In genomic region chr7:143367972-143368371, GRCh38 we compare ENCODE assay signal across 13 cellular contexts. TPM values are rescaled to one million over a fixed set of nuclear protein-coding genes. Genes with fewer than 3 reads are reported as not detected.
DNase-seq lines count a peak whose midpoint lies in the region; TF ChIP-seq lines count a peak whose summit lies in the region.
"Had no signal": no experiment of that assay in that cellular context is flagged by ENCODE, and none has a peak within 500 bp of the region (broad histone marks: within the 10 kb centered on the region; RNA-seq: fewer than 3 reads in every experiment).

No MANE protein-coding gene starts in this region.

- CTCF ChIA-PET in PC-9 (lab: Charles Lee): interaction anchor here (0.5 to 0.6 kb wide), 2 partner anchors 15 to 80 kb away, joined by 4 to 9 read pairs; partner anchors contain the start of gene CASP2

- in situ Hi-C loops in GM23248 (cut with MboI): no loop called here

- POLR2A ChIA-PET in PC-9 (lab: Charles Lee; ENCODE audit: unreplicated experiment): interaction anchor here (0.8 kb wide), 1 partner anchor 36 kb away, joined by 5 read pairs; no protein-coding TSS in a partner anchor

- H3K4me3 Mint-ChIP-seq in CD14-positive monocyte: no peak overlapping the region
- H3K4me3 Mint-ChIP-seq: CD8-positive, alpha-beta T cell; central memory CD8-positive, alpha-beta T cell had no signal

- H3K27me3 Mint-ChIP-seq in CD14-positive monocyte (ENCODE audit: low read depth in 3 of 3): peaks cover 22 to 33% (median 32%) of the 10 kb centered on the region in 3 donors

- H3K4me1 ChIP-seq in GM23248 (ENCODE audit: insufficient read depth) (peaks cover 4% of the 10 kb centered on the region; the same call in 1 of the 2 replicates), PC-9 (replicated peaks; ENCODE audit: insufficient read depth) (peaks cover 32% of the 10 kb centered on the region), sigmoid colon (peaks cover 0 to 27% (median 10%) of the 10 kb centered on the region in 4 donors)

- TF ChIP-seq CTCF in PC-9 (conservative IDR thresholded peaks at IDR 0.05): no peak
- TF ChIP-seq CTCF in sigmoid colon (IDR thresholded peaks at IDR 0.05): no peak
- TF ChIP-seq CTCF in CD14-positive monocyte (IDR thresholded peaks at IDR 0.05): no peak

- no peak for TF ChIP-seq POLR2A in sigmoid colon (IDR thresholded peaks at IDR 0.05)

- H2AFZ ChIP-seq in GM23248 (no peak overlapping the region), PC-9 (no peak overlapping the region)

- H3K27me3 ChIP-seq in GM23248 (replicated peaks; ENCODE audit: insufficient read depth) (peaks cover 24% of the 10 kb centered on the region), PC-9 (ENCODE audit: insufficient read depth, low read depth) (peaks cover 17% of the 10 kb centered on the region), sigmoid colon (no peaks in the 10 kb centered on the region)

- H3K4me3 ChIP-seq in GM23248 (no peak overlapping the region), PC-9 (no peak overlapping the region), sigmoid colon (no peak overlapping the region)
- H3K4me3 ChIP-seq: esophagus squamous epithelium, right atrium auricular region had no signal

- no peaks in the 10 kb centered on the region for H3K79me2 ChIP-seq in GM23248 (ENCODE audit: insufficient read depth)
- H3K79me2 ChIP-seq in PC-9 (ENCODE audit: low read depth): no peaks in the 10 kb centered on the region

- no peaks in the 10 kb centered on the region for H3K9me3 ChIP-seq in GM23248 (ENCODE audit: low read depth)
- H3K9me3 ChIP-seq in PC-9 (ENCODE audit: insufficient read depth, low read depth): no peaks in the 10 kb centered on the region
- no peaks in the 10 kb centered on the region for H3K9me3 ChIP-seq in sigmoid colon
- H3K9me3 ChIP-seq: esophagus squamous epithelium, right atrium auricular region had no signal

- H4K20me1 ChIP-seq in GM23248 (ENCODE audit: insufficient read depth): no peaks in the 10 kb centered on the region
- no peaks in the 10 kb centered on the region for H4K20me1 ChIP-seq in PC-9 (ENCODE audit: insufficient read depth)

- BruUV-seq in PC-9 (replicated peaks; lab: Mats Ljungman, UMichigan): no TSS peak

- H3K27ac Mint-ChIP-seq in CD14-positive monocyte: no peak overlapping the region
- H3K27ac Mint-ChIP-seq: CD8-positive, alpha-beta T cell had no signal

- H3F3A ChIP-seq in GM23248 (ENCODE audit: insufficient read depth) (no peaks in the 10 kb centered on the region), PC-9 (ENCODE audit: insufficient read depth, low read depth) (peaks cover 22% of the 10 kb centered on the region)

- peaks cover 0 to 9% (median 2%) of the 10 kb centered on the region in 7 donors for H3K9me3 Mint-ChIP-seq in CD14-positive monocyte
- H3K9me3 Mint-ChIP-seq: CD8-positive, alpha-beta T cell; central memory CD8-positive, alpha-beta T cell had no signal

- peak in 2 of 4 donors; percentile 7 to 38 for TF ChIP-seq EP300 in sigmoid colon (IDR thresholded peaks at IDR 0.05)

- DNase-seq in GM23248 (peak; percentile 45), PC-9 (peak; percentile 94 to 97), dermis blood vessel endothelial cell (peak; percentile 27), sigmoid colon (peak; percentile 85), inferior parietal cortex (ENCODE audit: extremely low spot score) (no peak), CD14-positive monocyte (ENCODE audit: low spot score) (no peak)
- DNase-seq in stimulated activated CD4-positive, alpha-beta T cell treated with anti-CD3 and anti-CD28 coated beads, Interleukin-4, amount 100 ng/mL, for 4 hours: no peak
- DNase-seq: activated gamma-delta T cell treated with Interleukin-2 at 50 U/mL for 16 hours; CD8-positive, alpha-beta T cell; esophagus squamous epithelium; NCI-H524 treated with DMSO at 0.1 percent for 48 hours had no signal

- H3K4me2 ChIP-seq in GM23248 (ENCODE audit: unreplicated experiment): no peak overlapping the region
- peak overlapping the region; percentile 31 for H3K4me2 ChIP-seq in PC-9

- intact Hi-C loops in PC-9 (cut with micrococcal nuclease; ENCODE audit: unreplicated experiment) (no loop called here), sigmoid colon (cut with DNase I) (no loop called here), CD14-positive monocyte (cut with micrococcal nuclease) (loop anchor here in 1 of 2 donors (10.0 kb wide), 1 partner anchor 47 kb away; no protein-coding TSS in a partner anchor)

- H3K4me1 Mint-ChIP-seq in CD14-positive monocyte: peaks cover 19% of the 10 kb centered on the region

- no peaks in the 10 kb centered on the region for H3K36me3 ChIP-seq in GM23248 (ENCODE audit: low read depth)
- no peaks in the 10 kb centered on the region for H3K36me3 ChIP-seq in PC-9 (ENCODE audit: low read depth)
- H3K36me3 ChIP-seq in sigmoid colon: no peaks in the 10 kb centered on the region
- H3K36me3 ChIP-seq: esophagus squamous epithelium, right atrium auricular region had no signal

- H3K9me2 ChIP-seq in GM23248 (ENCODE audit: insufficient read depth) (no peaks in the 10 kb centered on the region), PC-9 (ENCODE audit: insufficient read depth) (no peaks in the 10 kb centered on the region)

- 83 to 85% methylated on average over 4 of the region's 4 CpGs for WGBS in GM23248 (ENCODE audit: low coverage in 1 of 2, low lambda C conversion rate in 2 of 2, missing lambda C conversion rate in 2 of 2), 2 experiments
- 20 to 70% methylated on average over 4 of the region's 4 CpGs for WGBS in sigmoid colon, 2 donors

- H3K27ac ChIP-seq in GM23248 (no peak overlapping the region), PC-9 (peak overlapping the region; percentile 5; the same call in 1 of the 2 replicates), sigmoid colon (peak overlapping the region in 3 of 4 donors; percentile 42 to 70 (median 46))
- H3K27ac ChIP-seq: esophagus squamous epithelium, right atrium auricular region had no signal

- H3K9ac ChIP-seq in GM23248: no peak overlapping the region

- H3K36me3 Mint-ChIP-seq in CD14-positive monocyte: peaks cover 7 to 9% of the 10 kb centered on the region in 2 donors
- H3K36me3 Mint-ChIP-seq: CD8-positive, alpha-beta T cell had no signal

RNA-seq across cellular contexts. Expression of gene FAM131B, which starts 5.5 kb away (rescaled TPM):
- 3.0 TPM in 2 replicates for total RNA-seq in GM23248 (2014; rRNA removed; shearing (Covaris generic))
- 0.50 and 1.1 TPM in 2 replicates for polyA plus RNA-seq in GM23248 (2016; fragmentation: Nextera tagmentation; extraction: Ambion mirVana)
- total RNA-seq in PC-9 (2021): 0.65 and 0.80 TPM in 2 replicates
- total RNA-seq in dermis blood vessel endothelial cell: 0.23 and 0.51 TPM in 2 replicates
- 10 to 100 TPM in 1 of 4 donors, 1 to 10 TPM in 3; 6.4 to 15.7 (median 6.8) TPM for total RNA-seq in sigmoid colon
- 1 to 10 TPM in 1 of 3 donors, under 1 TPM in 2; under 0.01 to 2.0 (median under 0.01) TPM for polyA plus RNA-seq in sigmoid colon
- under 1 TPM in 1 of 2 donors, not detected in 1; 0.72 TPM for polyA plus RNA-seq in CD14-positive monocyte

RNA-seq across cellular contexts. Expression of gene ZYX, which starts 13.2 kb away (rescaled TPM):
- total RNA-seq in GM23248 (2014; rRNA removed; shearing (Covaris generic)): 140 and 148 TPM in 2 replicates
- 380 and 396 TPM in 2 replicates for polyA plus RNA-seq in GM23248 (2016; fragmentation: Nextera tagmentation; extraction: Ambion mirVana)
- 145 and 167 TPM in 2 replicates for total RNA-seq in PC-9 (2021)
- 26.2 and 57.2 TPM in 2 replicates for total RNA-seq in dermis blood vessel endothelial cell
- 100 to 1,000 TPM in 2 of 4 donors, 10 to 100 TPM in 2; 67.3 to 218 (median 120) TPM for total RNA-seq in sigmoid colon
- 10 to 100 TPM; 34.4 to 91.3 (median 46.8) TPM for polyA plus RNA-seq in sigmoid colon
- polyA plus RNA-seq in CD14-positive monocyte: 100 to 1,000 TPM; 198 to 331 TPM

RNA-seq across cellular contexts. Expression of gene EPHA1, which starts 40.7 kb away (rescaled TPM):
- total RNA-seq in GM23248 (2014; rRNA removed; shearing (Covaris generic)): not detected in 2 replicates
- polyA plus RNA-seq in GM23248 (2016; fragmentation: Nextera tagmentation; extraction: Ambion mirVana): 0.80 and 0.83 TPM in 2 replicates
- total RNA-seq in PC-9 (2021): 35.5 and 39.3 TPM in 2 replicates
- total RNA-seq in dermis blood vessel endothelial cell: 0.09 TPM in 1 of 2 replicates, not detected in the other
- total RNA-seq in sigmoid colon: 1 to 10 TPM in 1 of 4 donors, under 1 TPM in 1, not detected in 2; 0.14 to 1.5 TPM
- 10 to 100 TPM in 1 of 3 donors, 1 to 10 TPM in 1, under 1 TPM in 1; 0.92 to 10.2 (median 4.2) TPM for polyA plus RNA-seq in sigmoid colon
- under 1 TPM in 1 of 2 donors, not detected in 1; 0.50 TPM for polyA plus RNA-seq in CD14-positive monocyte

RNA-seq across cellular contexts. Expression of gene CLCN1, which starts 52.1 kb away (rescaled TPM):
- not detected in 2 replicates for total RNA-seq in GM23248 (2014; rRNA removed; shearing (Covaris generic))
- polyA plus RNA-seq in GM23248 (2016; fragmentation: Nextera tagmentation; extraction: Ambion mirVana): not detected in 2 replicates
- 0.15 TPM in 1 of 2 replicates, not detected in the other for total RNA-seq in PC-9 (2021)
- total RNA-seq in dermis blood vessel endothelial cell: not detected in 2 replicates
- under 1 TPM in 1 of 4 donors, not detected in 3; 0.14 TPM for total RNA-seq in sigmoid colon
- polyA plus RNA-seq in sigmoid colon: under 1 TPM in 1 of 3 donors, not detected in 2; 0.15 TPM
- under 1 TPM; 0.11 to 0.76 TPM for polyA plus RNA-seq in CD14-positive monocyte
- total RNA-seq: CD8-positive, alpha-beta T cell; right atrium auricular region had no signal

Comparison
In these comparisons a context has a peak if more than half of its experiments do, and no peak if none do; other contexts are left out.
1. DNase-seq: peak in GM23248 (single experiment), PC-9 (2 of 2), dermis blood vessel endothelial cell (single experiment) and sigmoid colon (single experiment); none in inferior parietal cortex (single experiment), CD14-positive monocyte (single experiment) and stimulated activated CD4-positive, alpha-beta T cell treated with anti-CD3 and anti-CD28 coated beads, Interleukin-4, amount 100 ng/mL, for 4 hours (0 of 2).
2. RNA of gene EPHA1, which starts 40.7 kb away (total RNA-seq): 35.5 to 39.3 TPM in PC-9; 0.14 to 1.5 TPM in sigmoid colon, not detected in GM23248 and 0.09 TPM in dermis blood vessel endothelial cell; every median in the first group is over 10 times any median in the second.